Comparison of ENCODE assay signal across 2 cellular contexts in the genomic region with DNA sequence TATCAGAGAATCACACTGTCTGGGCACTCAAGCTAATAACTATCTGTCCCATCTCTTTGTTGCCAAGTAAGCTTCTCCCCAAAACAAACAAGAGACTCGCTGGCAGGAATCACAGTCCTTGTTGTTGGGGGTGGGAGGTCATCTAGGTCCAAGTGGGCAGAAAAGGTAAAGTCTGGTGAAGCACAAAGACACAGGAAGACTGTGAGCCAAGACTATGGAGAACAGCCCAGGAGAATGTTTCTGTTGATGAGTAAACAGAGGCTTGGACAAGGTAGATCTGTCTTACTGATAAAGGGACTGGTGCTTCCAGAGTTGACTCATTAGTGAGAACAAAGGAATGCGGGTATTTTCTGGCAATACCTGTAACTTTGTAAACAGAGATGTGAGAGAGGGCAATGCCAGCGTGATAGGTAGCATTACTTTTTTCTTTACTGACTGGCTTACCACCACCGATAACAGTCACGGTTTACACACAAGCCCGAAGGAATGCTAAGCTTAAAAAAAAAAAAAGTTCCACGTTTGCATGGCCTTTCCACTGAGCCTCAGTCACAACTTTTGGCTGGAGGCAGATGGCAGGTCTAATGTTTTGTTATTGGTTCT.
TF ChIP-seq lines count a peak whose summit lies in the region.

No MANE protein-coding gene starts in this region.

TF ChIP-seq in GM12878, 131 proteins besides CTCF, POLR2A, EP300 and RAD21 (continued from another document):
- no peak for TF ChIP-seq SPI1 (IDR thresholded peaks at IDR 0.05; ENCODE audit: borderline replicate concordance, insufficient read depth, low read depth, low read length)
- no peak for TF ChIP-seq KDM1A (IDR thresholded peaks at IDR 0.05; ENCODE audit: borderline replicate concordance)
- peak; percentile 19; the same call in 1 of the 2 replicates for TF ChIP-seq FOXM1 (IDR thresholded peaks at IDR 0.05; ENCODE audit: low read depth, low read length)
TF ChIP-seq in GM12878: peak in this region for 4.

TF ChIP-seq in HepG2, 621 proteins besides CTCF, POLR2A, EP300 and RAD21 (continued from another document and continues in another):
- TF ChIP-seq, protein P1, sequence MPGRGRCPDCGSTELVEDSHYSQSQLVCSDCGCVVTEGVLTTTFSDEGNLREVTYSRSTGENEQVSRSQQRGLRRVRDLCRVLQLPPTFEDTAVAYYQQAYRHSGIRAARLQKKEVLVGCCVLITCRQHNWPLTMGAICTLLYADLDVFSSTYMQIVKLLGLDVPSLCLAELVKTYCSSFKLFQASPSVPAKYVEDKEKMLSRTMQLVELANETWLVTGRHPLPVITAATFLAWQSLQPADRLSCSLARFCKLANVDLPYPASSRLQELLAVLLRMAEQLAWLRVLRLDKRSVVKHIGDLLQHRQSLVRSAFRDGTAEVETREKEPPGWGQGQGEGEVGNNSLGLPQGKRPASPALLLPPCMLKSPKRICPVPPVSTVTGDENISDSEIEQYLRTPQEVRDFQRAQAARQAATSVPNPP (CRISPR knock-in tag; IDR thresholded peaks at IDR 0.05) = peak; percentile 26; the same call in 1 of the 2 replicates
- peak; percentile 64 for TF ChIP-seq SMYD3 (CRISPR knock-in tag; IDR thresholded peaks at IDR 0.05)
- TF ChIP-seq ZFP90 (CRISPR knock-in tag; IDR thresholded peaks at IDR 0.05; ENCODE audit: borderline replicate concordance) = peak; percentile 67; the same call in 1 of the 2 replicates
- no peak for TF ChIP-seq FIP1L1 (IDR thresholded peaks at IDR 0.05; ENCODE audit: borderline replicate concordance, insufficient read depth, low read depth, low read length)
- peak; percentile 92; the same call in 1 of the 2 replicates for TF ChIP-seq ZNF615 (CRISPR knock-in tag; IDR thresholded peaks at IDR 0.05; ENCODE audit: borderline replicate concordance)
- TF ChIP-seq FOXJ3 (CRISPR knock-in tag; IDR thresholded peaks at IDR 0.05; ENCODE audit: borderline replicate concordance) = peak; percentile 82; the same call in 1 of the 2 replicates
- TF ChIP-seq ZMYM2 (CRISPR knock-in tag; IDR thresholded peaks at IDR 0.05) = no peak; the same call in 1 of the 2 replicates
- TF ChIP-seq ZFP37 (CRISPR knock-in tag; IDR thresholded peaks at IDR 0.05; ENCODE audit: borderline replicate concordance) = peak; percentile 87
- no peak; the same call in 1 of the 2 replicates for TF ChIP-seq ZNF441 (CRISPR knock-in tag; IDR thresholded peaks at IDR 0.05; ENCODE audit: borderline replicate concordance)
- TF ChIP-seq FOSL1 (CRISPR knock-in tag; IDR thresholded peaks at IDR 0.05; ENCODE audit: borderline replicate concordance) = peak; percentile 62; the same call in 1 of the 2 replicates
- TF ChIP-seq GATA4 (IDR thresholded peaks at IDR 0.05; ENCODE audit: borderline replicate concordance, low read depth) = peak; percentile 84; the same call in 1 of the 2 replicates
- TF ChIP-seq NBN (conservative IDR thresholded peaks at IDR 0.05) = no peak
- peak; percentile 87 for TF ChIP-seq HMG20A (CRISPR knock-in tag; IDR thresholded peaks at IDR 0.05; ENCODE audit: borderline replicate concordance)
- peak; percentile 99 for TF ChIP-seq ZEB1 (IDR thresholded peaks at IDR 0.05; ENCODE audit: insufficient replicate concordance, low read depth)
- TF ChIP-seq ZNF317 (CRISPR knock-in tag; IDR thresholded peaks at IDR 0.05) = 0 out of 2 replicates have a peak, but pooled peaks have one; percentile 19
- TF ChIP-seq ZNF577 (CRISPR knock-in tag; IDR thresholded peaks at IDR 0.05; ENCODE audit: borderline replicate concordance, low read depth) = no peak
- TF ChIP-seq, protein P2, sequence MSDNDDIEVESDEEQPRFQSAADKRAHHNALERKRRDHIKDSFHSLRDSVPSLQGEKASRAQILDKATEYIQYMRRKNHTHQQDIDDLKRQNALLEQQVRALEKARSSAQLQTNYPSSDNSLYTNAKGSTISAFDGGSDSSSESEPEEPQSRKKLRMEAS (IDR thresholded peaks at IDR 0.05) = peak; percentile 34; the same call in 1 of the 2 replicates
- TF ChIP-seq ZNF160 (CRISPR knock-in tag; IDR thresholded peaks at IDR 0.05) = 0 out of 2 replicates have a peak, but pooled peaks have one; percentile 38
- TF ChIP-seq, protein P3, sequence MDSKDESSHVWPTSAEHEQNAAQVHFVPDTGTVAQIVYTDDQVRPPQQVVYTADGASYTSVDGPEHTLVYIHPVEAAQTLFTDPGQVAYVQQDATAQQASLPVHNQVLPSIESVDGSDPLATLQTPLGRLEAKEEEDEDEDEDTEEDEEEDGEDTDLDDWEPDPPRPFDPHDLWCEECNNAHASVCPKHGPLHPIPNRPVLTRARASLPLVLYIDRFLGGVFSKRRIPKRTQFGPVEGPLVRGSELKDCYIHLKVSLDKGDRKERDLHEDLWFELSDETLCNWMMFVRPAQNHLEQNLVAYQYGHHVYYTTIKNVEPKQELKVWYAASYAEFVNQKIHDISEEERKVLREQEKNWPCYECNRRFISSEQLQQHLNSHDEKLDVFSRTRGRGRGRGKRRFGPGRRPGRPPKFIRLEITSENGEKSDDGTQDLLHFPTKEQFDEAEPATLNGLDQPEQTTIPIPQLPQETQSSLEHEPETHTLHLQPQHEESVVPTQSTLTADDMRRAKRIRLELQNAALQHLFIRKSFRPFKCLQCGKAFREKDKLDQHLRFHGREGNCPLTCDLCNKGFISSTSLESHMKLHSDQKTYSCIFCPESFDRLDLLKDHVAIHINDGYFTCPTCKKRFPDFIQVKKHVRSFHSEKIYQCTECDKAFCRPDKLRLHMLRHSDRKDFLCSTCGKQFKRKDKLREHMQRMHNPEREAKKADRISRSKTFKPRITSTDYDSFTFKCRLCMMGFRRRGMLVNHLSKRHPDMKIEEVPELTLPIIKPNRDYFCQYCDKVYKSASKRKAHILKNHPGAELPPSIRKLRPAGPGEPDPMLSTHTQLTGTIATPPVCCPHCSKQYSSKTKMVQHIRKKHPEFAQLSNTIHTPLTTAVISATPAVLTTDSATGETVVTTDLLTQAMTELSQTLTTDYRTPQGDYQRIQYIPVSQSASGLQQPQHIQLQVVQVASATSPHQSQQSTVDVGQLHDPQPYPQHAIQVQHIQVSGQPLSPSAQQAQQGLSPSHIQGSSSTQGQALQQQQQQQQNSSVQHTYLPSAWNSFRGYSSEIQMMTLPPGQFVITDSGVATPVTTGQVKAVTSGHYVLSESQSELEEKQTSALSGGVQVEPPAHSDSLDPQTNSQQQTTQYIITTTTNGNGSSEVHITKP (CRISPR knock-in tag; IDR thresholded peaks at IDR 0.05; ENCODE audit: low read depth) = no peak; the same call in 1 of the 2 replicates
- TF ChIP-seq, protein P4, sequence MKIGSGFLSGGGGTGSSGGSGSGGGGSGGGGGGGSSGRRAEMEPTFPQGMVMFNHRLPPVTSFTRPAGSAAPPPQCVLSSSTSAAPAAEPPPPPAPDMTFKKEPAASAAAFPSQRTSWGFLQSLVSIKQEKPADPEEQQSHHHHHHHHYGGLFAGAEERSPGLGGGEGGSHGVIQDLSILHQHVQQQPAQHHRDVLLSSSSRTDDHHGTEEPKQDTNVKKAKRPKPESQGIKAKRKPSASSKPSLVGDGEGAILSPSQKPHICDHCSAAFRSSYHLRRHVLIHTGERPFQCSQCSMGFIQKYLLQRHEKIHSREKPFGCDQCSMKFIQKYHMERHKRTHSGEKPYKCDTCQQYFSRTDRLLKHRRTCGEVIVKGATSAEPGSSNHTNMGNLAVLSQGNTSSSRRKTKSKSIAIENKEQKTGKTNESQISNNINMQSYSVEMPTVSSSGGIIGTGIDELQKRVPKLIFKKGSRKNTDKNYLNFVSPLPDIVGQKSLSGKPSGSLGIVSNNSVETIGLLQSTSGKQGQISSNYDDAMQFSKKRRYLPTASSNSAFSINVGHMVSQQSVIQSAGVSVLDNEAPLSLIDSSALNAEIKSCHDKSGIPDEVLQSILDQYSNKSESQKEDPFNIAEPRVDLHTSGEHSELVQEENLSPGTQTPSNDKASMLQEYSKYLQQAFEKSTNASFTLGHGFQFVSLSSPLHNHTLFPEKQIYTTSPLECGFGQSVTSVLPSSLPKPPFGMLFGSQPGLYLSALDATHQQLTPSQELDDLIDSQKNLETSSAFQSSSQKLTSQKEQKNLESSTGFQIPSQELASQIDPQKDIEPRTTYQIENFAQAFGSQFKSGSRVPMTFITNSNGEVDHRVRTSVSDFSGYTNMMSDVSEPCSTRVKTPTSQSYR (CRISPR knock-in tag; IDR thresholded peaks at IDR 0.05; ENCODE audit: borderline replicate concordance) = peak; percentile 52; the same call in 1 of the 2 replicates
- 0 out of 2 replicates have a peak, but pooled peaks have one; percentile 49 for TF ChIP-seq TOPORS (CRISPR knock-in tag; IDR thresholded peaks at IDR 0.05)
- TF ChIP-seq HNF4G (IDR thresholded peaks at IDR 0.05; ENCODE audit: borderline replicate concordance, low read depth, low read length) = peak; percentile 23; the same call in 1 of the 2 replicates
- no peak for TF ChIP-seq HNF4G (CRISPR knock-in tag; IDR thresholded peaks at IDR 0.05; ENCODE audit: borderline replicate concordance, low read depth)
- TF ChIP-seq HNF4A (CRISPR knock-in tag; IDR thresholded peaks at IDR 0.05) = peak; percentile 46
- TF ChIP-seq, protein P5, sequence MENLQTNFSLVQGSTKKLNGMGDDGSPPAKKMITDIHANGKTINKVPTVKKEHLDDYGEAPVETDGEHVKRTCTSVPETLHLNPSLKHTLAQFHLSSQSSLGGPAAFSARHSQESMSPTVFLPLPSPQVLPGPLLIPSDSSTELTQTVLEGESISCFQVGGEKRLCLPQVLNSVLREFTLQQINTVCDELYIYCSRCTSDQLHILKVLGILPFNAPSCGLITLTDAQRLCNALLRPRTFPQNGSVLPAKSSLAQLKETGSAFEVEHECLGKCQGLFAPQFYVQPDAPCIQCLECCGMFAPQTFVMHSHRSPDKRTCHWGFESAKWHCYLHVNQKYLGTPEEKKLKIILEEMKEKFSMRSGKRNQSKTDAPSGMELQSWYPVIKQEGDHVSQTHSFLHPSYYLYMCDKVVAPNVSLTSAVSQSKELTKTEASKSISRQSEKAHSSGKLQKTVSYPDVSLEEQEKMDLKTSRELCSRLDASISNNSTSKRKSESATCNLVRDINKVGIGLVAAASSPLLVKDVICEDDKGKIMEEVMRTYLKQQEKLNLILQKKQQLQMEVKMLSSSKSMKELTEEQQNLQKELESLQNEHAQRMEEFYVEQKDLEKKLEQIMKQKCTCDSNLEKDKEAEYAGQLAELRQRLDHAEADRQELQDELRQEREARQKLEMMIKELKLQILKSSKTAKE (CRISPR knock-in tag; IDR thresholded peaks at IDR 0.05; ENCODE audit: borderline replicate concordance) = peak; percentile 75; the same call in 1 of the 2 replicates
- TF ChIP-seq MED13 (CRISPR knock-in tag; IDR thresholded peaks at IDR 0.05) = peak; percentile 54
- peak; percentile 69; the same call in 1 of the 2 replicates for TF ChIP-seq SOX13 (IDR thresholded peaks at IDR 0.05)
- TF ChIP-seq SOX13 (CRISPR knock-in tag; conservative IDR thresholded peaks at IDR 0.05 in 1 of 2, IDR thresholded peaks at IDR 0.05 in 1 of 2) = peak in 1 of 2 experiments; percentile 96; a peak in 2 of 4 replicates
- TF ChIP-seq, protein P6, sequence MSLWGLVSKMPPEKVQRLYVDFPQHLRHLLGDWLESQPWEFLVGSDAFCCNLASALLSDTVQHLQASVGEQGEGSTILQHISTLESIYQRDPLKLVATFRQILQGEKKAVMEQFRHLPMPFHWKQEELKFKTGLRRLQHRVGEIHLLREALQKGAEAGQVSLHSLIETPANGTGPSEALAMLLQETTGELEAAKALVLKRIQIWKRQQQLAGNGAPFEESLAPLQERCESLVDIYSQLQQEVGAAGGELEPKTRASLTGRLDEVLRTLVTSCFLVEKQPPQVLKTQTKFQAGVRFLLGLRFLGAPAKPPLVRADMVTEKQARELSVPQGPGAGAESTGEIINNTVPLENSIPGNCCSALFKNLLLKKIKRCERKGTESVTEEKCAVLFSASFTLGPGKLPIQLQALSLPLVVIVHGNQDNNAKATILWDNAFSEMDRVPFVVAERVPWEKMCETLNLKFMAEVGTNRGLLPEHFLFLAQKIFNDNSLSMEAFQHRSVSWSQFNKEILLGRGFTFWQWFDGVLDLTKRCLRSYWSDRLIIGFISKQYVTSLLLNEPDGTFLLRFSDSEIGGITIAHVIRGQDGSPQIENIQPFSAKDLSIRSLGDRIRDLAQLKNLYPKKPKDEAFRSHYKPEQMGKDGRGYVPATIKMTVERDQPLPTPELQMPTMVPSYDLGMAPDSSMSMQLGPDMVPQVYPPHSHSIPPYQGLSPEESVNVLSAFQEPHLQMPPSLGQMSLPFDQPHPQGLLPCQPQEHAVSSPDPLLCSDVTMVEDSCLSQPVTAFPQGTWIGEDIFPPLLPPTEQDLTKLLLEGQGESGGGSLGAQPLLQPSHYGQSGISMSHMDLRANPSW (CRISPR knock-in tag; IDR thresholded peaks at IDR 0.05; ENCODE audit: borderline replicate concordance) = 0 out of 2 replicates have a peak, but pooled peaks have one; percentile 73
- no peak for TF ChIP-seq ZNF777 (CRISPR knock-in tag; IDR thresholded peaks at IDR 0.05)
- TF ChIP-seq, protein P7, sequence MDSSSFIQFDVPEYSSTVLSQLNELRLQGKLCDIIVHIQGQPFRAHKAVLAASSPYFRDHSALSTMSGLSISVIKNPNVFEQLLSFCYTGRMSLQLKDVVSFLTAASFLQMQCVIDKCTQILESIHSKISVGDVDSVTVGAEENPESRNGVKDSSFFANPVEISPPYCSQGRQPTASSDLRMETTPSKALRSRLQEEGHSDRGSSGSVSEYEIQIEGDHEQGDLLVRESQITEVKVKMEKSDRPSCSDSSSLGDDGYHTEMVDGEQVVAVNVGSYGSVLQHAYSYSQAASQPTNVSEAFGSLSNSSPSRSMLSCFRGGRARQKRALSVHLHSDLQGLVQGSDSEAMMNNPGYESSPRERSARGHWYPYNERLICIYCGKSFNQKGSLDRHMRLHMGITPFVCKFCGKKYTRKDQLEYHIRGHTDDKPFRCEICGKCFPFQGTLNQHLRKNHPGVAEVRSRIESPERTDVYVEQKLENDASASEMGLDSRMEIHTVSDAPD (CRISPR knock-in tag; IDR thresholded peaks at IDR 0.05) = peak; percentile 89
- TF ChIP-seq BRCA1 (CRISPR knock-in tag; IDR thresholded peaks at IDR 0.05) = no peak
- TF ChIP-seq, protein P8, sequence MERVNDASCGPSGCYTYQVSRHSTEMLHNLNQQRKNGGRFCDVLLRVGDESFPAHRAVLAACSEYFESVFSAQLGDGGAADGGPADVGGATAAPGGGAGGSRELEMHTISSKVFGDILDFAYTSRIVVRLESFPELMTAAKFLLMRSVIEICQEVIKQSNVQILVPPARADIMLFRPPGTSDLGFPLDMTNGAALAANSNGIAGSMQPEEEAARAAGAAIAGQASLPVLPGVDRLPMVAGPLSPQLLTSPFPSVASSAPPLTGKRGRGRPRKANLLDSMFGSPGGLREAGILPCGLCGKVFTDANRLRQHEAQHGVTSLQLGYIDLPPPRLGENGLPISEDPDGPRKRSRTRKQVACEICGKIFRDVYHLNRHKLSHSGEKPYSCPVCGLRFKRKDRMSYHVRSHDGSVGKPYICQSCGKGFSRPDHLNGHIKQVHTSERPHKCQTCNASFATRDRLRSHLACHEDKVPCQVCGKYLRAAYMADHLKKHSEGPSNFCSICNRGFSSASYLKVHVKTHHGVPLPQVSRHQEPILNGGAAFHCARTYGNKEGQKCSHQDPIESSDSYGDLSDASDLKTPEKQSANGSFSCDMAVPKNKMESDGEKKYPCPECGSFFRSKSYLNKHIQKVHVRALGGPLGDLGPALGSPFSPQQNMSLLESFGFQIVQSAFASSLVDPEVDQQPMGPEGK (CRISPR knock-in tag; IDR thresholded peaks at IDR 0.05) = peak; percentile 51; the same call in 1 of the 2 replicates
- peak; percentile 63 for TF ChIP-seq CBX1 (IDR thresholded peaks at IDR 0.05; ENCODE audit: low read depth)
- peak; percentile 14; the same call in 1 of the 2 replicates for TF ChIP-seq ZSCAN25 (CRISPR knock-in tag; IDR thresholded peaks at IDR 0.05)
- TF ChIP-seq KAT8 (CRISPR knock-in tag; IDR thresholded peaks at IDR 0.05) = peak; percentile 26; the same call in 1 of the 2 replicates
